8 cellular contexts compared by ENCODE assay signal in genomic region chr17:81871387-81872120, GRCh38. TPM values are rescaled to one million over a fixed set of nuclear protein-coding genes. Genes with fewer than 3 reads are reported as not detected.
DNase-seq lines count a peak whose midpoint lies in the region; ATAC-seq and TF ChIP-seq lines count a peak whose summit lies in the region.

No MANE protein-coding gene starts in this region.

- peak overlapping the region; percentile 89 for H2AFZ ChIP-seq in mammary epithelial cell (ENCODE audit: low read depth, low read length)

- in situ Hi-C loops in mammary epithelial cell (cut with MboI; ENCODE audit: low sequenced_read_pairs in 2 of 2) = no loop called here

- TF ChIP-seq CTCF in GM12865 (IDR thresholded peaks at IDR 0.05; ENCODE audit: insufficient read depth, low read depth, low read length, missing control alignments) (peak; percentile 34), WI38 (IDR thresholded peaks at IDR 0.05; ENCODE audit: low read depth, low read length) (no peak), mammary epithelial cell (conservative IDR thresholded peaks at IDR 0.05 in 1 of 2, IDR thresholded peaks at IDR 0.05 in 1 of 2; ENCODE audit: extremely low read depth in 1 of 2, insufficient read depth in 1 of 2, low read depth in 1 of 2, low read length in 2 of 2) (peak in 1 of 2 donors; percentile 42)

- peak overlapping the region; percentile 99 for H3K4me2 ChIP-seq in mammary epithelial cell (ENCODE audit: insufficient read depth, low read depth, low read length)

- peaks cover 5% of the 10 kb centered on the region for H3K36me3 ChIP-seq in mammary epithelial cell (ENCODE audit: insufficient read depth, low read length)

- TSS peak; percentile 48 for BruUV-seq in mammary epithelial cell (replicated peaks; lab: Mats Ljungman, UMichigan)

- peaks cover 5% of the 10 kb centered on the region for H4K20me1 ChIP-seq in mammary epithelial cell (ENCODE audit: insufficient read depth, low read length)

- peak overlapping the region; percentile 74 for H3K9ac ChIP-seq in mammary epithelial cell (ENCODE audit: insufficient read depth, low read length)

- peaks cover 33% of the 10 kb centered on the region for H3K4me1 ChIP-seq in mammary epithelial cell (ENCODE audit: insufficient read depth, low read length)

- no peaks in the 10 kb centered on the region for H3K9me3 ChIP-seq in mammary epithelial cell (replicated peaks; ENCODE audit: insufficient read depth, low read length)

- peaks cover 40% of the 10 kb centered on the region for H3K79me2 ChIP-seq in mammary epithelial cell (ENCODE audit: insufficient read depth, low read length)

- ATAC-seq in HG02678 (IDR thresholded peaks at IDR 0.05; ENCODE audit: unreplicated experiment) = peak; percentile 56

- intact Hi-C loops in mammary epithelial cell (cut with micrococcal nuclease) = loop anchor here (2.0 to 5.0 kb wide), 3 partner anchors 19 to 151 kb away; partner anchors contain the start of genes ALYREF, ANAPC11, CENPX and LRRC45

- CTCF ChIA-PET in mammary epithelial cell (lab: Charles Lee; ENCODE audit: low non-redundant PET) = no interaction called here

- no peaks in the 10 kb centered on the region for H3K27me3 ChIP-seq in mammary epithelial cell (ENCODE audit: insufficient read depth, low read length)

- dilution Hi-C loops in mammary epithelial cell (cut with HindIII; ENCODE audit: low sequenced_read_pairs) = no loop called here

- DNase-seq in GM12865 (ENCODE audit: low read depth) (peak; percentile 96), NCI-H2081 treated with DMSO at 0.1 percent for 48 hours (lab: John Stamatoyannopoulos, UW) (peak; percentile 25), mammary epithelial cell (peak; percentile 82), inferior parietal cortex (ENCODE audit: extremely low spot score) (peak; percentile 90), OCI-M2 (lab: John Stamatoyannopoulos, UW; ENCODE audit: unreplicated experiment) (no peak)
- DNase-seq in stimulated activated CD4-positive, alpha-beta T cell treated with anti-CD3 and anti-CD28 coated beads, Interleukin-12 subunit alpha, Interleukin-12 subunit beta, amount 100 ng/mL, for 24 hours (ENCODE audit: low read depth in 2 of 2) = peak; percentile 92 to 95

- H3K4me3 ChIP-seq in GM12865 (ENCODE audit: low read depth, low read length) = peak overlapping the region; percentile 99
- H3K4me3 ChIP-seq in WI38 (ENCODE audit: low read depth, low read length) = peak overlapping the region; percentile 69
- peak overlapping the region; percentile 64 to 88 (median 75) for H3K4me3 ChIP-seq in mammary epithelial cell (replicated peaks in 1 of 3; ENCODE audit: insufficient read depth in 1 of 3, low read depth in 2 of 3, low read length in 3 of 3)

- H3K27ac ChIP-seq in mammary epithelial cell (ENCODE audit: insufficient read depth, low read depth, low read length) = peak overlapping the region; percentile 86

- WGBS in mammary epithelial cell (ENCODE audit: low coverage, missing lambda C conversion rate) = 0% methylated on average over 8 of the region's 78 CpGs

RNA-seq across cellular contexts. Expression of gene ARHGDIA, which starts 0.4 kb away (rescaled TPM):
- total RNA-seq in mammary epithelial cell = 100 to 1,000 TPM; 115 to 549 TPM
- polyA plus RNA-seq in mammary epithelial cell = 278 TPM
- 106 TPM for polyA minus RNA-seq in mammary epithelial cell

RNA-seq across cellular contexts. Expression of gene P4HB, which starts 11.2 kb away (rescaled TPM):
- 100 to 1,000 TPM; 827 to 995 TPM for total RNA-seq in mammary epithelial cell
- polyA plus RNA-seq in mammary epithelial cell = 57.2 TPM
- 772 TPM for polyA minus RNA-seq in mammary epithelial cell

RNA-seq across cellular contexts. Expression of gene ALYREF, which starts 19.8 kb away (rescaled TPM):
- 100 to 1,000 TPM in 1 of 2 donors, 10 to 100 TPM in 1; 51.2 to 106 TPM for total RNA-seq in mammary epithelial cell
- polyA plus RNA-seq in mammary epithelial cell = 72.8 TPM
- 122 TPM for polyA minus RNA-seq in mammary epithelial cell

RNA-seq across cellular contexts. Expression of gene ANAPC11, which starts 20.0 kb away (rescaled TPM):
- 100 to 1,000 TPM in 1 of 2 donors, 10 to 100 TPM in 1; 65.3 to 112 TPM for total RNA-seq in mammary epithelial cell
- polyA plus RNA-seq in mammary epithelial cell = 285 TPM
- 68.5 TPM for polyA minus RNA-seq in mammary epithelial cell

RNA-seq across cellular contexts. Expression of gene NPB, which starts 30.5 kb away (rescaled TPM):
- not detected for total RNA-seq in mammary epithelial cell
- polyA plus RNA-seq in mammary epithelial cell = 0.06 TPM
- not detected for polyA minus RNA-seq in mammary epithelial cell
